16 cellular contexts compared by ENCODE assay signal in genomic region chr14:56100556-56100955, GRCh38.
"Had no signal": no experiment of that assay in that cellular context is flagged by ENCODE, and none has a peak within 500 bp of the region (broad histone marks: within the 10 kb centered on the region; RNA-seq: fewer than 3 reads in every experiment).

No MANE protein-coding gene starts in this region.

- H3K4me1 ChIP-seq: psoas muscle, sigmoid colon had no signal

- DNase-seq: activated CD4-positive, alpha-beta T cell treated with anti-CD3 and anti-CD28 coated beads, Interleukin-2, amount 50 U/mL, for 4 hours; activated CD4-positive, CD25-positive, alpha-beta regulatory T cell treated with anti-CD3 and anti-CD28 coated beads, Interleukin-2, amount 50 U/mL, for 72 hours; activated naive CD8-positive, alpha-beta T cell treated with anti-CD3 and anti-CD28 coated beads for 36 hours; activated T-cell treated with anti-CD3 and anti-CD28 coated beads, Interleukin-2, amount 50 U/mL, for 1 hour; caudate nucleus; effector memory CD4-positive, alpha-beta T cell; immature natural killer cell; mucosa of descending colon; psoas muscle; sigmoid colon; stimulated activated CD4-positive, alpha-beta T cell treated with anti-CD3 and anti-CD28 coated beads, Interleukin-2, amount 100 ng/mL, for 48 hours; stimulated activated naive CD4-positive, alpha-beta T cell treated with Interleukin-2 at 50 U/mL for 16 hours; SW 1271; upper lobe of right lung had no signal

- ATAC-seq: mucosa of descending colon, psoas muscle, upper lobe of right lung had no signal

- H3K36me3 ChIP-seq: ascending aorta, sigmoid colon, upper lobe of right lung had no signal

- H3K4me3 ChIP-seq: ascending aorta, coronary artery, mucosa of descending colon, psoas muscle, sigmoid colon, upper lobe of right lung had no signal

- H3K9me3 ChIP-seq: ascending aorta, mucosa of descending colon, psoas muscle, sigmoid colon, upper lobe of right lung had no signal

- H3K27ac ChIP-seq: psoas muscle, sigmoid colon, upper lobe of right lung had no signal

- H3K27me3 ChIP-seq: ascending aorta, upper lobe of right lung had no signal
